In genomic region chr4:51843309-51844156, GRCh38 we compare ENCODE assay signal across 7 cellular contexts. TPM values are rescaled to one million over a fixed set of nuclear protein-coding genes. Genes with fewer than 3 reads are reported as not detected.
DNase-seq lines count a peak whose midpoint lies in the region; ATAC-seq and TF ChIP-seq lines count a peak whose summit lies in the region.

No MANE protein-coding gene starts in this region.

- DNase-seq in NCI-H2196 treated with DMSO at 0.1 percent for 48 hours (lab: John Stamatoyannopoulos, UW; ENCODE audit: unreplicated experiment) (peak; percentile 35), esophagus squamous epithelium (lab: John Stamatoyannopoulos, UW) (peak; percentile 51), natural killer cell (no peak)
- DNase-seq in activated T-cell treated with anti-CD3 and anti-CD28 coated beads, Interleukin-2, amount 50 U/mL, for 72 hours: peak in 1 of 2 donors; percentile 61

- no peaks in the 10 kb centered on the region for H3K9me3 Mint-ChIP-seq in activated T-cell treated with anti-CD3 and anti-CD28 coated beads, Interleukin-2, amount 50 U/mL, for 72 hours
- H3K9me3 Mint-ChIP-seq in natural killer cell: no peaks in the 10 kb centered on the region
- H3K9me3 Mint-ChIP-seq in stimulated activated naive CD8-positive, alpha-beta T cell treated with anti-CD3 and anti-CD28 coated beads, Interleukin-15, Interleukin-2, amounts not matched to agents 100 ng/mL and 50 ng/mL, for 24 hours: no peaks in the 10 kb centered on the region

- 0 to 2% methylated on average over 13 to 16 of the region's 64 CpGs for WGBS in esophagus squamous epithelium, 2 donors

- peaks cover 0 to 23% (median 4%) of the 10 kb centered on the region in 3 donors for H3K4me1 ChIP-seq in esophagus squamous epithelium

- H3K4me3 ChIP-seq in esophagus squamous epithelium: peak overlapping the region; percentile 74 to 99 (median 94)

- TF ChIP-seq CTCF in esophagus squamous epithelium (IDR thresholded peaks at IDR 0.05) (no peak), natural killer cell (IDR thresholded peaks at IDR 0.05) (no peak)

- no peaks in the 10 kb centered on the region for H3K9me3 ChIP-seq in esophagus squamous epithelium

- peaks cover 2 to 3% of the 10 kb centered on the region in 2 donors for H3K36me3 Mint-ChIP-seq in activated T-cell treated with anti-CD3 and anti-CD28 coated beads, Interleukin-2, amount 50 U/mL, for 72 hours (ENCODE audit: insufficient read depth in 2 of 2)
- H3K36me3 Mint-ChIP-seq in natural killer cell: no peaks in the 10 kb centered on the region
- H3K36me3 Mint-ChIP-seq in stimulated activated naive CD8-positive, alpha-beta T cell treated with anti-CD3 and anti-CD28 coated beads, Interleukin-15, Interleukin-2, amounts not matched to agents 100 ng/mL and 50 ng/mL, for 24 hours (ENCODE audit: low read depth): peaks cover 9% of the 10 kb centered on the region

- no peak for TF ChIP-seq POLR2A in esophagus squamous epithelium (IDR thresholded peaks at IDR 0.05)

- peaks cover 34% of the 10 kb centered on the region for H3K4me1 Mint-ChIP-seq in activated T-cell treated with anti-CD3 and anti-CD28 coated beads, Interleukin-2, amount 50 U/mL, for 72 hours (ENCODE audit: low read depth)
- peaks cover 22 to 39% of the 10 kb centered on the region in 2 donors for H3K4me1 Mint-ChIP-seq in natural killer cell
- peaks cover 31% of the 10 kb centered on the region for H3K4me1 Mint-ChIP-seq in stimulated activated naive CD8-positive, alpha-beta T cell treated with anti-CD3 and anti-CD28 coated beads, Interleukin-15, Interleukin-2, amounts not matched to agents 100 ng/mL and 50 ng/mL, for 24 hours (ENCODE audit: low read depth)

- H3K4me3 Mint-ChIP-seq in activated T-cell treated with anti-CD3 and anti-CD28 coated beads, Interleukin-2, amount 50 U/mL, for 72 hours: peak overlapping the region; percentile 87 to 95
- peak overlapping the region; percentile 100 for H3K4me3 Mint-ChIP-seq in natural killer cell
- peak overlapping the region; percentile 86 for H3K4me3 Mint-ChIP-seq in stimulated activated naive CD8-positive, alpha-beta T cell treated with anti-CD3 and anti-CD28 coated beads, Interleukin-15, Interleukin-2, amounts not matched to agents 100 ng/mL and 50 ng/mL, for 24 hours

- H3K36me3 ChIP-seq in esophagus squamous epithelium: no peaks in the 10 kb centered on the region

- no peaks in the 10 kb centered on the region for H3K27me3 ChIP-seq in esophagus squamous epithelium

- intact Hi-C loops in esophagus squamous epithelium (cut with DNase I) (no loop called here), natural killer cell (cut with micrococcal nuclease) (loop anchor here (2.0 kb wide), 1 partner anchor 869 kb away; no protein-coding TSS in a partner anchor)

- peak overlapping the region; percentile 95 for H3K27ac Mint-ChIP-seq in activated T-cell treated with anti-CD3 and anti-CD28 coated beads, Interleukin-2, amount 50 U/mL, for 72 hours
- H3K27ac Mint-ChIP-seq in natural killer cell: peak overlapping the region; percentile 92 to 93
- H3K27ac Mint-ChIP-seq in stimulated activated naive CD8-positive, alpha-beta T cell treated with anti-CD3 and anti-CD28 coated beads, Interleukin-15, Interleukin-2, amounts not matched to agents 100 ng/mL and 50 ng/mL, for 24 hours: peak overlapping the region; percentile 87

- H3K27me3 Mint-ChIP-seq in activated T-cell treated with anti-CD3 and anti-CD28 coated beads, Interleukin-2, amount 50 U/mL, for 72 hours (ENCODE audit: low read depth): no peaks in the 10 kb centered on the region
- peaks cover 0 to 3% of the 10 kb centered on the region in 2 donors for H3K27me3 Mint-ChIP-seq in natural killer cell (ENCODE audit: low read depth in 2 of 2)
- no peaks in the 10 kb centered on the region for H3K27me3 Mint-ChIP-seq in stimulated activated naive CD8-positive, alpha-beta T cell treated with anti-CD3 and anti-CD28 coated beads, Interleukin-15, Interleukin-2, amounts not matched to agents 100 ng/mL and 50 ng/mL, for 24 hours

- ATAC-seq in GM18502 (IDR thresholded peaks at IDR 0.05; ENCODE audit: poor library complexity, unreplicated experiment) (peak; percentile 30), HG02571 (IDR thresholded peaks at IDR 0.05; ENCODE audit: unreplicated experiment) (peak; percentile 25), natural killer cell (peak; percentile 9 to 30 (median 22))
- ATAC-seq in activated T-cell treated with anti-CD3 and anti-CD28 coated beads, Interleukin-2, amount 50 U/mL, for 72 hours (replicated peaks in 1 of 2): peak; percentile 40

- H3K27ac ChIP-seq in esophagus squamous epithelium: peak overlapping the region; percentile 94 to 98 (median 96)

RNA-seq across cellular contexts. Expression of gene DCUN1D4, which starts 0.6 kb away (rescaled TPM):
- 10 to 100 TPM; 45.6 to 46.7 TPM for total RNA-seq in activated T-cell treated with anti-CD3 and anti-CD28 coated beads, Interleukin-2, amount 50 U/mL, for 72 hours
- 10 to 100 TPM; 13.0 to 33.0 (median 16.7) TPM for total RNA-seq in esophagus squamous epithelium
- total RNA-seq in natural killer cell: 10 to 100 TPM; 26.9 to 35.9 (median 35.1) TPM
